16 cellular contexts compared by ENCODE assay signal in genomic region chr11:108218455-108218854, GRCh38. TPM values are rescaled to one million over a fixed set of nuclear protein-coding genes. Genes with fewer than 3 reads are reported as not detected.
DNase-seq lines count a peak whose midpoint lies in the region; ATAC-seq and TF ChIP-seq lines count a peak whose summit lies in the region.
"Had no signal": no experiment of that assay in that cellular context is flagged by ENCODE, and none has a peak within 500 bp of the region (broad histone marks: within the 10 kb centered on the region; RNA-seq: fewer than 3 reads in every experiment).

No MANE protein-coding gene starts in this region.

- peak overlapping the region in 3 of 7 donors; percentile 14 to 58 (median 57) for H3K27ac Mint-ChIP-seq in CD4-positive, alpha-beta memory T cell
- peak overlapping the region; percentile 75 for H3K27ac Mint-ChIP-seq in activated naive CD8-positive, alpha-beta T cell treated with anti-CD3 and anti-CD28 coated beads, Interleukin-2, amount 50 U/mL, for 24 hours
- H3K27ac Mint-ChIP-seq in Calu3 (ENCODE audit: unreplicated experiment): no peak overlapping the region

- no peak overlapping the region for H3K9ac ChIP-seq in IMR-90 (ENCODE audit: low read depth, low read length)

- no peak overlapping the region for H2BK120ac ChIP-seq in IMR-90 (ENCODE audit: low read depth, low read length)

- no peak overlapping the region for H2AK9ac ChIP-seq in IMR-90 (replicated peaks; ENCODE audit: low read depth, low read length, poor library complexity)

- no peak overlapping the region for H4K91ac ChIP-seq in IMR-90 (ENCODE audit: insufficient read depth, low read depth, low read length)

- intact Hi-C loops in CD4-positive, alpha-beta memory T cell (cut with micrococcal nuclease): no loop called here
- intact Hi-C loops in IMR-90 (cut with micrococcal nuclease) (no loop called here), Calu3 (cut with micrococcal nuclease; ENCODE audit: unreplicated experiment) (no loop called here)

- H2BK20ac ChIP-seq in IMR-90 (ENCODE audit: low read depth, low read length): no peak overlapping the region

- TF ChIP-seq POLR2A in IMR-90 (IDR thresholded peaks at IDR 0.05; ENCODE audit: low read depth, low read length): no peak

- no peaks in the 10 kb centered on the region for H3K27me3 Mint-ChIP-seq in CD4-positive, alpha-beta memory T cell
- H3K27me3 Mint-ChIP-seq in activated naive CD8-positive, alpha-beta T cell treated with anti-CD3 and anti-CD28 coated beads, Interleukin-2, amount 50 U/mL, for 24 hours: no peaks in the 10 kb centered on the region
- H3K27me3 Mint-ChIP-seq in Calu3 (ENCODE audit: unreplicated experiment): no peaks in the 10 kb centered on the region
- H3K27me3 Mint-ChIP-seq: B cell; effector memory CD8-positive, alpha-beta T cell; IgD-negative memory B cell; naive B cell had no signal

- no peak overlapping the region for H4K8ac ChIP-seq in IMR-90 (ENCODE audit: low read depth in 2 of 2, low read length in 2 of 2)

- no peak overlapping the region for H4K5ac ChIP-seq in IMR-90 (ENCODE audit: low read depth, low read length)

- WGBS in IMR-90 (ENCODE audit: extremely low coverage in 2 of 2, insufficient read length in 1 of 2), 2 experiments: no CpG with 5 or more reads among the region's 2 CpGs

- in situ Hi-C loops in IMR-90 (cut with MboI; ENCODE audit: low sequenced_read_pairs): no loop called here

- CTCF ChIA-PET in CD4-positive, alpha-beta memory T cell (lab: Charles Lee; ENCODE audit: partially characterized antibody): interaction anchor here (1.1 to 1.4 kb wide), 2 partner anchors 19 to 71 kb away, joined by 3 to 4 read pairs; no protein-coding TSS in a partner anchor
- CTCF ChIA-PET in IMR-90 (lab: Yijun Ruan, JAX) (no interaction called here), Calu3 (lab: Charles Lee) (no interaction called here)

- H3K4me2 ChIP-seq in IMR-90 (ENCODE audit: low read depth, low read length): no peak overlapping the region

- H3K27me3 ChIP-seq in CD4-positive, alpha-beta memory T cell (ENCODE audit: insufficient read depth, low read length): no peaks in the 10 kb centered on the region
- H3K27me3 ChIP-seq in IMR-90 (ENCODE audit: control insufficient read depth, insufficient read depth, low read length): no peaks in the 10 kb centered on the region
- H3K27me3 ChIP-seq: left lung had no signal

- BruUV-seq in IMR-90 (replicated peaks; lab: Mats Ljungman, UMichigan) (no TSS peak), Calu3 (replicated peaks; lab: Mats Ljungman, UMichigan) (no TSS peak)

- H3K9me3 Mint-ChIP-seq in CD4-positive, alpha-beta memory T cell: peaks cover 0 to 6% (median 0%) of the 10 kb centered on the region in 8 donors
- no peaks in the 10 kb centered on the region for H3K9me3 Mint-ChIP-seq in activated naive CD8-positive, alpha-beta T cell treated with anti-CD3 and anti-CD28 coated beads, Interleukin-2, amount 50 U/mL, for 24 hours
- H3K9me3 Mint-ChIP-seq in Calu3 (ENCODE audit: low read depth, unreplicated experiment): no peaks in the 10 kb centered on the region
- H3K9me3 Mint-ChIP-seq: effector memory CD8-positive, alpha-beta T cell; IgD-negative memory B cell; naive B cell had no signal

- no peak overlapping the region for H2AFZ ChIP-seq in IMR-90 (replicated peaks; ENCODE audit: low read length, poor library complexity)

- dilution Hi-C loops in IMR-90 (cut with HindIII; ENCODE audit: low sequenced_read_pairs, unreplicated experiment): no loop called here

- POLR2A ChIA-PET in CD4-positive, alpha-beta memory T cell (lab: Charles Lee; ENCODE audit: partially characterized antibody): interaction anchor here (1.3 to 1.6 kb wide), 4 partner anchors 12 to 22 kb away, joined by 3 to 19 read pairs (median 5); no protein-coding TSS in a partner anchor
- POLR2A ChIA-PET in IMR-90 (lab: Charles Lee; ENCODE audit: unreplicated experiment): no interaction called here

- ATAC-seq in IMR-90 (ENCODE audit: low read depth) (no peak), GM18511 (IDR thresholded peaks at IDR 0.05; ENCODE audit: unreplicated experiment) (no peak)
- no peak for ATAC-seq in activated naive CD8-positive, alpha-beta T cell treated with anti-CD3 and anti-CD28 coated beads, Interleukin-2, amount 50 U/mL, for 24 hours
- ATAC-seq: effector memory CD8-positive, alpha-beta T cell; left lung had no signal

- no peak overlapping the region for H3K23ac ChIP-seq in IMR-90 (ENCODE audit: low read depth, low read length)

- H3K9me1 ChIP-seq in IMR-90 (ENCODE audit: insufficient read depth, low read length): peaks cover 7% of the 10 kb centered on the region

- H3K36me3 Mint-ChIP-seq in CD4-positive, alpha-beta memory T cell: peaks cover 10 to 38% of the 10 kb centered on the region in 2 donors
- peaks cover 48% of the 10 kb centered on the region for H3K36me3 Mint-ChIP-seq in activated naive CD8-positive, alpha-beta T cell treated with anti-CD3 and anti-CD28 coated beads, Interleukin-2, amount 50 U/mL, for 24 hours (ENCODE audit: low read depth)
- H3K36me3 Mint-ChIP-seq in Calu3 (ENCODE audit: insufficient read depth, unreplicated experiment): peaks cover 9% of the 10 kb centered on the region
- H3K36me3 Mint-ChIP-seq: IgD-negative memory B cell had no signal

- H3K56ac ChIP-seq in IMR-90 (ENCODE audit: extremely low read depth, insufficient read depth, low read length): no peak overlapping the region

- no peak overlapping the region for H2BK5ac ChIP-seq in IMR-90 (ENCODE audit: low read depth, low read length, poor library complexity, severe bottlenecking)

- H3K27ac ChIP-seq in CD4-positive, alpha-beta memory T cell (ENCODE audit: low read depth, low read length): no peak overlapping the region
- no peak overlapping the region for H3K27ac ChIP-seq in IMR-90 (ENCODE audit: insufficient read depth, low read length)
- H3K27ac ChIP-seq: left lung had no signal

- peaks cover 7% of the 10 kb centered on the region; the same call in 1 of the 2 replicates for H4K20me1 ChIP-seq in IMR-90 (ENCODE audit: insufficient read depth, low read length)

- no peak overlapping the region for H2BK15ac ChIP-seq in IMR-90 (ENCODE audit: low read depth, low read length)

- TF ChIP-seq CTCF in IMR-90 (conservative IDR thresholded peaks at IDR 0.05; ENCODE audit: low read depth, low read length): no peak
- TF ChIP-seq CTCF in Calu3 (IDR thresholded peaks at IDR 0.05; ENCODE audit: unreplicated experiment): no peak

- no peak for TF ChIP-seq RAD21 in IMR-90 (IDR thresholded peaks at IDR 0.05; ENCODE audit: low read length)

- no peak overlapping the region for H3K4me3 ChIP-seq in CD4-positive, alpha-beta memory T cell (ENCODE audit: low read length in 2 of 2)
- H3K4me3 ChIP-seq in IMR-90 (ENCODE audit: insufficient read depth, low read depth, low read length): no peak overlapping the region
- H3K4me3 ChIP-seq: left lung had no signal

- H3K36me3 ChIP-seq in CD4-positive, alpha-beta memory T cell (ENCODE audit: insufficient read depth, low read length): peaks cover 7% of the 10 kb centered on the region
- peaks cover 3% of the 10 kb centered on the region; the same call in 1 of the 2 replicates for H3K36me3 ChIP-seq in IMR-90 (ENCODE audit: control insufficient read depth, insufficient read depth, low read length)

- no peaks in the 10 kb centered on the region for H3K9me3 ChIP-seq in CD4-positive, alpha-beta memory T cell (ENCODE audit: control insufficient read depth in 1 of 2, low read length in 2 of 2)
- no peaks in the 10 kb centered on the region for H3K9me3 ChIP-seq in IMR-90 (ENCODE audit: control insufficient read depth, insufficient read depth, low read length)
- H3K9me3 ChIP-seq: left lung had no signal

- DNase-seq in CD4-positive, alpha-beta memory T cell: no peak
- DNase-seq in IMR-90 (peak; percentile 25), iris pigment epithelial cell (ENCODE audit: low read depth) (peak; percentile 51), Calu3 (no peak)
- no peak for DNase-seq in activated naive CD8-positive, alpha-beta T cell treated with anti-CD3 and anti-CD28 coated beads, Interleukin-2, amount 50 U/mL, for 24 hours
- DNase-seq in stimulated activated naive CD4-positive, alpha-beta T cell treated with Interleukin-2 at 50 U/mL for 16 hours (lab: John Stamatoyannopoulos, UW): no peak
- DNase-seq: activated CD4-positive, alpha-beta T cell treated with anti-CD3 and anti-CD28 coated beads for 1 hour; DMS153; effector memory CD8-positive, alpha-beta T cell; foreskin melanocyte; left lung; naive B cell; substantia nigra had no signal

- no peak overlapping the region for H3K4ac ChIP-seq in IMR-90 (ENCODE audit: low read depth, low read length)

- peaks cover 25 to 49% of the 10 kb centered on the region in 2 experiments for H3K79me1 ChIP-seq in IMR-90 (ENCODE audit: low read depth in 1 of 2, low read length in 2 of 2)

- no peak overlapping the region for H3K18ac ChIP-seq in IMR-90 (ENCODE audit: low read depth, low read length)

- peaks cover 74% of the 10 kb centered on the region for H3K4me1 ChIP-seq in CD4-positive, alpha-beta memory T cell (ENCODE audit: insufficient read depth, low read length)
- peaks cover 2% of the 10 kb centered on the region; the same call in 1 of the 2 replicates for H3K4me1 ChIP-seq in IMR-90 (ENCODE audit: control insufficient read depth, insufficient read depth, low read length)

- H3K4me1 Mint-ChIP-seq in CD4-positive, alpha-beta memory T cell: peaks cover 56 to 76% (median 64%) of the 10 kb centered on the region in 4 donors
- peaks cover 70% of the 10 kb centered on the region for H3K4me1 Mint-ChIP-seq in activated naive CD8-positive, alpha-beta T cell treated with anti-CD3 and anti-CD28 coated beads, Interleukin-2, amount 50 U/mL, for 24 hours
- H3K4me1 Mint-ChIP-seq in Calu3 (ENCODE audit: low read depth, unreplicated experiment): peaks cover 30% of the 10 kb centered on the region

- no peak overlapping the region for H2AK5ac ChIP-seq in IMR-90 (ENCODE audit: low read depth, low read length)

- no peak overlapping the region for H3K14ac ChIP-seq in IMR-90 (replicated peaks; ENCODE audit: low read depth, low read length)

- peak overlapping the region; percentile 6 to 76 (median 48) for H3K4me3 Mint-ChIP-seq in CD4-positive, alpha-beta memory T cell
- H3K4me3 Mint-ChIP-seq in activated naive CD8-positive, alpha-beta T cell treated with anti-CD3 and anti-CD28 coated beads, Interleukin-2, amount 50 U/mL, for 24 hours: no peak overlapping the region
- no peak overlapping the region for H3K4me3 Mint-ChIP-seq in Calu3 (ENCODE audit: low read depth, unreplicated experiment)

RNA-seq across cellular contexts. Expression of gene NPAT, which starts 4.0 kb away (rescaled TPM):
- total RNA-seq in CD4-positive, alpha-beta memory T cell: 10 to 100 TPM; 67.6 to 71.3 TPM
- 10 to 100 TPM; 24.8 to 34.0 TPM for polyA plus RNA-seq in CD4-positive, alpha-beta memory T cell
- total RNA-seq in IMR-90 (2012; rRNA removed): 10.6 and 13.3 TPM in 2 replicates
- polyA plus RNA-seq in IMR-90 (2012; rRNA removed): 2.8 and 3.1 TPM in 2 replicates
- 0.54 and 0.68 TPM in 2 replicates for polyA plus RNA-seq in IMR-90 (2012; cell fraction: cytosol; rRNA removed)
- polyA plus RNA-seq in IMR-90 (2012; cell fraction: nucleus; rRNA removed; ENCODE audit: low replicate concordance): 0.60 and 4.7 TPM in 2 replicates
- total RNA-seq in Calu3 (2022): 11.5 and 13.9 TPM in 2 replicates

RNA-seq across cellular contexts. Expression of gene ATM, which starts 4.4 kb away (rescaled TPM):
- total RNA-seq in CD4-positive, alpha-beta memory T cell: 100 to 1,000 TPM; 525 to 555 TPM
- 10 to 100 TPM; 48.6 to 59.0 TPM for polyA plus RNA-seq in CD4-positive, alpha-beta memory T cell
- 30.6 and 54.4 TPM in 2 replicates for total RNA-seq in IMR-90 (2012; rRNA removed)
- 12.8 and 18.1 TPM in 2 replicates for polyA plus RNA-seq in IMR-90 (2012; rRNA removed)
- polyA plus RNA-seq in IMR-90 (2012; cell fraction: cytosol; rRNA removed): 1.1 and 2.8 TPM in 2 replicates
- polyA plus RNA-seq in IMR-90 (2012; cell fraction: nucleus; rRNA removed; ENCODE audit: low replicate concordance): 5.6 and 46.3 TPM in 2 replicates
- total RNA-seq in Calu3 (2022): 39.5 and 39.8 TPM in 2 replicates

Comparison
In these comparisons a context has a peak if more than half of its experiments do, and no peak if none do; other contexts are left out.
1. DNase-seq: peak in IMR-90 (single experiment) and iris pigment epithelial cell (single experiment); none in CD4-positive, alpha-beta memory T cell (0 of 5), activated naive CD8-positive, alpha-beta T cell treated with anti-CD3 and anti-CD28 coated beads, Interleukin-2, amount 50 U/mL, for 24 hours (single experiment), Calu3 (single experiment) and stimulated activated naive CD4-positive, alpha-beta T cell treated with Interleukin-2 at 50 U/mL for 16 hours (single experiment).
2. H3K4me3 Mint-ChIP-seq: peak in CD4-positive, alpha-beta memory T cell (8 of 8); none in activated naive CD8-positive, alpha-beta T cell treated with anti-CD3 and anti-CD28 coated beads, Interleukin-2, amount 50 U/mL, for 24 hours (single experiment) and Calu3 (single experiment).